Comparison of ENCODE assay signal across 15 cellular contexts in the genomic region with DNA sequence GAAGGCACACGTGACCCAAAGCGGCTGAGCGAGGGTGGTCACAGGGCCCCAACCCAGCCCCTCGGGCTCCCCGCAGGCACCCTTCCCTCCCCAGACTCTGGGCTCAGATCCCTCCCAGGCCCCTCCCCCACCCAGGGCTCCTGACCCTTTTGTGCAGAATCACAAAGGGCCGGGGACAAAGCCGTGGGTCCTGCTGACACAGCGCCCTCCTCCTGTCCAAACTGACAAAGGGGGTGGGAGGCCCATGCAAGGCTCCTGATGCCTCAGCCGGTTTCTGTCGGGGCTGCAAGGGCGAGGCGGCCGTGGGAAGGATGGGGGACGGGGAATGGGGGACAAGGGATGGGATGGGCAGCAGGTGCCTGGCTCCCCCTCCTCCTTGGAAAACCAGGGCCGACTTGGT.
"Had no signal": no experiment of that assay in that cellular context is flagged by ENCODE, and none has a peak within 500 bp of the region (broad histone marks: within the 10 kb centered on the region; RNA-seq: fewer than 3 reads in every experiment).

No MANE protein-coding gene starts in this region.

- DNase-seq: activated CD4-positive, alpha-beta memory T cell treated with anti-CD3 and anti-CD28 coated beads for 36 hours; activated CD4-positive, alpha-beta T cell treated with anti-CD3 and anti-CD28 coated beads for 36 hours; activated CD8-positive, alpha-beta memory T cell treated with anti-CD3 and anti-CD28 coated beads, Interleukin-2, amount 10 ng/mL, durations not matched to agents 7 days and 5 days; activated naive CD4-positive, alpha-beta T cell treated with anti-CD3 and anti-CD28 coated beads for 36 hours; activated T-cell treated with anti-CD3 and anti-CD28 coated beads, Interleukin-2, amount 50 U/mL, for 1 hour; dorsolateral prefrontal cortex; immature natural killer cell; nephron progenitor cell; stimulated activated CD4-positive, alpha-beta T cell treated with anti-CD3 and anti-CD28 coated beads, Interleukin-1b, Interleukin-23, amount 100 ng/mL, for 48 hours; stimulated activated naive CD8-positive, alpha-beta T cell treated with anti-CD3 and anti-CD28 coated beads, Interleukin-15, amount 100 ng/mL, for 72 hours; T-helper 1 cell; WERI-Rb-1 had no signal

- ATAC-seq: activated CD4-positive, alpha-beta T cell treated with anti-CD3 and anti-CD28 coated beads for 36 hours; activated CD8-positive, alpha-beta memory T cell treated with anti-CD3 and anti-CD28 coated beads, Interleukin-2, amount 10 ng/mL, durations not matched to agents 7 days and 5 days; esophagus mucosa had no signal

- H3K27me3 ChIP-seq: dorsolateral prefrontal cortex had no signal

- FAIRE-seq: astrocyte, bronchial epithelial cell had no signal

- H3K4me3 ChIP-seq: dorsolateral prefrontal cortex had no signal

- H3K36me3 ChIP-seq: WERI-Rb-1 had no signal

- H3K27ac ChIP-seq: dorsolateral prefrontal cortex, WERI-Rb-1 had no signal
